10 cellular contexts compared by ENCODE assay signal in the genomic region with DNA sequence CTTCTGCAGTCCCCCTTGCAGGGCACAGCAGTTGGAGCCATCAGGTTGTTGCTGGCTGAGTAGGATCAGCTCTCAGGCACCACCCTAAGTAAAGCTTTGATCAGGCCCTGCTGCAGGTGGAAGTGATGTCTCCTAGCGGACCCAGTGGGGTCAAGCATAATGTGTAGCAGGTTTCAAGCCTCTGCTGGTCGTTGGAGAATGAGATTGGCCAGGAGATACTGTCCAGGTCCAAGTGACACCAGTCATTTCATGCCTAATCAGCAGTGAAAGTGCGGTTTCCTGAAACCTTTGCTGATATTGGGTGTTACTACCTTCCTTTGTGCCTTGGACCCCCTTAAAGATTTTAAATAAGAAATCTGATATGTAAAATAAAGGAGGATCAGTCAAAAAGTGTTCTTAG.
A peak's percentile ranks its signal among the peaks of the same experiment; 100 is the strongest.
DNase-seq lines count a peak whose midpoint lies in the region; ATAC-seq and TF ChIP-seq lines count a peak whose summit lies in the region.
"Had no signal": no experiment of that assay in that cellular context is flagged by ENCODE, and none has a peak within 500 bp of the region (broad histone marks: within the 10 kb centered on the region; RNA-seq: fewer than 3 reads in every experiment).

No MANE protein-coding gene starts in this region.

- DNase-seq in activated naive CD8-positive, alpha-beta T cell treated with anti-CD3 and anti-CD28 coated beads, Interleukin-2, amount 10 ng/mL, durations not matched to agents 7 days and 5 days: no peak
- peak; percentile 25 for DNase-seq in posterior vena cava (ENCODE audit: low spot score)
- no peak for DNase-seq in dermis blood vessel endothelial cell
- no peak for DNase-seq in SHP77 (lab: John Stamatoyannopoulos, UW)
- DNase-seq: NCI-H1694 treated with DMSO at 0.1 percent for 48 hours, T-helper 9 cell had no signal

- intact Hi-C loops in posterior vena cava (cut with DNase I): no loop called here

- POLR2A ChIA-PET in activated naive CD8-positive, alpha-beta T cell treated with anti-CD3 and anti-CD28 coated beads, Interleukin-2, amount 10 ng/mL, durations not matched to agents 7 days and 5 days (lab: Charles Lee): no interaction called here

- H3K9me3 Mint-ChIP-seq in activated naive CD8-positive, alpha-beta T cell treated with anti-CD3 and anti-CD28 coated beads, Interleukin-2, amount 10 ng/mL, durations not matched to agents 7 days and 5 days: no peaks in the 10 kb centered on the region

- no peaks in the 10 kb centered on the region for H3K27me3 Mint-ChIP-seq in activated naive CD8-positive, alpha-beta T cell treated with anti-CD3 and anti-CD28 coated beads, Interleukin-2, amount 10 ng/mL, durations not matched to agents 7 days and 5 days

- 0 out of 2 replicates have a peak, but pooled peaks have one; percentile 5 for TF ChIP-seq CTCF in GM12874 (IDR thresholded peaks at IDR 0.05; ENCODE audit: insufficient read depth, low read depth, low read length)

- ATAC-seq in GM21723 (IDR thresholded peaks at IDR 0.05; ENCODE audit: unreplicated experiment) (peak; percentile 65), HG02852 (IDR thresholded peaks at IDR 0.05; ENCODE audit: unreplicated experiment) (no peak), HG03280 (IDR thresholded peaks at IDR 0.05; ENCODE audit: unreplicated experiment) (no peak)
- ATAC-seq in activated naive CD8-positive, alpha-beta T cell treated with anti-CD3 and anti-CD28 coated beads, Interleukin-2, amount 10 ng/mL, durations not matched to agents 7 days and 5 days (ENCODE audit: low read depth): no peak

- no peak overlapping the region for H3K4me3 Mint-ChIP-seq in activated naive CD8-positive, alpha-beta T cell treated with anti-CD3 and anti-CD28 coated beads, Interleukin-2, amount 10 ng/mL, durations not matched to agents 7 days and 5 days

- H3K27ac Mint-ChIP-seq in activated naive CD8-positive, alpha-beta T cell treated with anti-CD3 and anti-CD28 coated beads, Interleukin-2, amount 10 ng/mL, durations not matched to agents 7 days and 5 days: peak overlapping the region; percentile 51

- H3K4me1 Mint-ChIP-seq in activated naive CD8-positive, alpha-beta T cell treated with anti-CD3 and anti-CD28 coated beads, Interleukin-2, amount 10 ng/mL, durations not matched to agents 7 days and 5 days: peaks cover 43% of the 10 kb centered on the region

- peaks cover 26% of the 10 kb centered on the region for H3K36me3 Mint-ChIP-seq in activated naive CD8-positive, alpha-beta T cell treated with anti-CD3 and anti-CD28 coated beads, Interleukin-2, amount 10 ng/mL, durations not matched to agents 7 days and 5 days
